20 cellular contexts compared by ENCODE assay signal in the genomic region with DNA sequence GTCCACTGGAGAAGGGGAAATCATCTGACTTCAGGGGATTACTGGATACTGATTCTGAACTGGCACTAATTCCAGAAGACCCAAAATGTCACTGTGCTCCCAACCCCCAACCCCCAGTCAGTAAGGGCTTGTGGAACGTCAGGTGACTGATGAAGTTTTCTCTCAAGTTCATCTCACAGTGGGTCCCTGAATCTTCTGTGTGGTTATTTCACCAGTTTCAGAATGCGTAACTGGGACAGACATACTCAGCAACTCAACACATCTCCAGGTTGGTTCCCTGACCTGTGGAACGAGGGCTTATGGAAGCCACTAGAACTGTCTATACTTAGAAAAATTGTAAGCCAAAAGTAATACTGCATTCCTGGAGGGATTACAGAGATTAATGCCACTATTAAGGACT.
"Had no signal": no experiment of that assay in that cellular context is flagged by ENCODE, and none has a peak within 500 bp of the region (broad histone marks: within the 10 kb centered on the region; RNA-seq: fewer than 3 reads in every experiment).

No MANE protein-coding gene starts in this region.

- ATAC-seq: activated naive CD8-positive, alpha-beta T cell treated with anti-CD3 and anti-CD28 coated beads, Interleukin-2, amount 50 U/mL, for 24 hours; left colon; right cardiac atrium had no signal

- H3K4me3 Mint-ChIP-seq: activated B cell treated with CpG ODN at 0.5 μM for 24 hours; activated CD4-positive, alpha-beta memory T cell treated with anti-CD3 and anti-CD28 coated beads for 36 hours; activated naive CD8-positive, alpha-beta T cell treated with anti-CD3 and anti-CD28 coated beads, Interleukin-2, amount 50 U/mL, for 24 hours; memory B cell; nephron had no signal

- DNase-seq: activated B cell treated with CpG ODN at 0.5 μM for 24 hours; activated CD4-positive, alpha-beta memory T cell treated with anti-CD3 and anti-CD28 coated beads for 36 hours; activated CD4-positive, alpha-beta T cell treated with anti-CD3 and anti-CD28 coated beads for 4 hours; activated gamma-delta T cell; activated naive CD4-positive, alpha-beta T cell treated with anti-CD3 and anti-CD28 coated beads, Interleukin-2, amount 50 U/mL, for 16 hours; activated naive CD8-positive, alpha-beta T cell treated with anti-CD3 and anti-CD28 coated beads, Interleukin-2, amount 50 U/mL, for 24 hours; erythroblast; foreskin fibroblast; left colon; ovary; right cardiac atrium; stimulated activated CD4-positive, alpha-beta T cell treated with anti-CD3 and anti-CD28 coated beads, Interleukin-12 subunit alpha, Interleukin-12 subunit beta, amount 100 ng/mL, for 4 hours; T1000; trophoblast cell had no signal

- H3K9me3 Mint-ChIP-seq: activated B cell treated with CpG ODN at 0.5 μM for 24 hours; activated CD4-positive, alpha-beta memory T cell treated with anti-CD3 and anti-CD28 coated beads for 36 hours; activated naive CD8-positive, alpha-beta T cell treated with anti-CD3 and anti-CD28 coated beads, Interleukin-2, amount 50 U/mL, for 24 hours; memory B cell had no signal

- H3K9me3 ChIP-seq: neutrophil, ovary, prostate gland, vagina had no signal

- H3K27ac Mint-ChIP-seq: activated B cell treated with CpG ODN at 0.5 μM for 24 hours; activated CD4-positive, alpha-beta memory T cell treated with anti-CD3 and anti-CD28 coated beads for 36 hours; activated naive CD8-positive, alpha-beta T cell treated with anti-CD3 and anti-CD28 coated beads, Interleukin-2, amount 50 U/mL, for 24 hours; memory B cell; nephron had no signal

- H3K27ac ChIP-seq: cardiac muscle cell, neutrophil, ovary, prostate gland, vagina had no signal

- H3K4me1 Mint-ChIP-seq: memory B cell, nephron had no signal

- H3K36me3 ChIP-seq: cardiac muscle cell, ovary, prostate gland had no signal

- H3K4me3 ChIP-seq: cardiac muscle cell, ovary, prostate gland, vagina had no signal

- H3K27me3 Mint-ChIP-seq: activated B cell treated with CpG ODN at 0.5 μM for 24 hours; activated CD4-positive, alpha-beta memory T cell treated with anti-CD3 and anti-CD28 coated beads for 36 hours; activated naive CD8-positive, alpha-beta T cell treated with anti-CD3 and anti-CD28 coated beads, Interleukin-2, amount 50 U/mL, for 24 hours; memory B cell had no signal

- H3K27me3 ChIP-seq: cardiac muscle cell, neutrophil, ovary, vagina had no signal

- H3K4me1 ChIP-seq: prostate gland, vagina had no signal
